1 cellular context compared by ENCODE assay signal in genomic region chr1:71339238-71339637, GRCh38.
TF ChIP-seq lines count a peak whose summit lies in the region.

No MANE protein-coding gene starts in this region.

TF ChIP-seq in GM23338, 12 proteins besides CTCF, POLR2A, EP300 and RAD21 (continued from another document):
- no peak for TF ChIP-seq REST (IDR thresholded peaks at IDR 0.05; ENCODE audit: unreplicated experiment)
- TF ChIP-seq, protein P1, sequence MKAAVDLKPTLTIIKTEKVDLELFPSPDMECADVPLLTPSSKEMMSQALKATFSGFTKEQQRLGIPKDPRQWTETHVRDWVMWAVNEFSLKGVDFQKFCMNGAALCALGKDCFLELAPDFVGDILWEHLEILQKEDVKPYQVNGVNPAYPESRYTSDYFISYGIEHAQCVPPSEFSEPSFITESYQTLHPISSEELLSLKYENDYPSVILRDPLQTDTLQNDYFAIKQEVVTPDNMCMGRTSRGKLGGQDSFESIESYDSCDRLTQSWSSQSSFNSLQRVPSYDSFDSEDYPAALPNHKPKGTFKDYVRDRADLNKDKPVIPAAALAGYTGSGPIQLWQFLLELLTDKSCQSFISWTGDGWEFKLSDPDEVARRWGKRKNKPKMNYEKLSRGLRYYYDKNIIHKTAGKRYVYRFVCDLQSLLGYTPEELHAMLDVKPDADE (IDR thresholded peaks at IDR 0.05) = no peak
- TF ChIP-seq POLR2AphosphoS5 (IDR thresholded peaks at IDR 0.05; ENCODE audit: low read depth) = no peak
- TF ChIP-seq ZNF114 (CRISPR knock-in tag; IDR thresholded peaks at IDR 0.05) = no peak
- TF ChIP-seq ZNF331 (CRISPR knock-in tag; IDR thresholded peaks at IDR 0.05; ENCODE audit: low read depth) = no peak
- TF ChIP-seq EZH2 (IDR thresholded peaks at IDR 0.05; ENCODE audit: low read depth, unreplicated experiment) = no peak
- no peak for TF ChIP-seq ZNF462 (CRISPR knock-in tag; IDR thresholded peaks at IDR 0.05)
